In genomic region chr16:23373436-23374219, GRCh38 we compare ENCODE assay signal across 28 cellular contexts.
"Had no signal": no experiment of that assay in that cellular context is flagged by ENCODE, and none has a peak within 500 bp of the region (broad histone marks: within the 10 kb centered on the region; RNA-seq: fewer than 3 reads in every experiment).

No MANE protein-coding gene starts in this region.

- ATAC-seq: activated CD4-positive, CD25-positive, alpha-beta regulatory T cell treated with anti-CD3 and anti-CD28 coated beads, Interleukin-2, amount 50 U/mL, for 24 hours; activated CD8-positive, alpha-beta T cell treated with anti-CD3 and anti-CD28 coated beads for 36 hours; activated naive CD4-positive, alpha-beta T cell treated with anti-CD3 and anti-CD28 coated beads, Interleukin-2, amount 50 U/mL, for 72 hours; foreskin keratinocyte; gastrocnemius medialis; heart left ventricle had no signal

- H3K36me3 ChIP-seq: ascending aorta, breast epithelium, cardiac muscle cell, colonic mucosa, esophagus muscularis mucosa, gastrocnemius medialis, heart left ventricle, WERI-Rb-1 had no signal

- H3K4me1 ChIP-seq: ascending aorta, breast epithelium, colonic mucosa, esophagus muscularis mucosa, foreskin keratinocyte, gastrocnemius medialis, heart left ventricle had no signal

- H3K27me3 ChIP-seq: ascending aorta, breast epithelium, cardiac muscle cell, colonic mucosa, foreskin keratinocyte, gastrocnemius medialis had no signal

- DNase-seq: activated B cell treated with CpG ODN at 0.5 μM for 24 hours; activated CD4-positive, alpha-beta T cell treated with anti-CD3 and anti-CD28 coated beads for 48 hours; activated CD4-positive, alpha-beta T cell treated with anti-CD3 and anti-CD28 coated beads, Interleukin-2, amount 50 U/mL, for 1 hour; activated CD4-positive, alpha-beta T cell treated with anti-CD3 and anti-CD28 coated beads, Interleukin-2, amount 50 U/mL, for 48 hours; activated CD8-positive, alpha-beta memory T cell treated with anti-CD3 and anti-CD28 coated beads for 24 hours; activated CD8-positive, alpha-beta T cell treated with anti-CD3 and anti-CD28 coated beads for 36 hours; activated effector memory CD4-positive, alpha-beta T cell treated with anti-CD3 and anti-CD28 coated beads, Interleukin-2, amount 50 U/mL, for 16 hours; activated naive CD4-positive, alpha-beta T cell; activated naive CD4-positive, alpha-beta T cell treated with anti-CD3 and anti-CD28 coated beads, Interleukin-2, amount 10 ng/mL, durations not matched to agents 7 days and 5 days; activated naive CD8-positive, alpha-beta T cell treated with anti-CD3 and anti-CD28 coated beads, Interleukin-2, amount 10 ng/mL, durations not matched to agents 7 days and 5 days; activated T-cell treated with anti-CD3 and anti-CD28 coated beads, Interleukin-2, amount 50 U/mL, for 48 hours; central memory CD4-positive, alpha-beta T cell; cerebellar nuclear complex; effector memory CD4-positive, alpha-beta T cell; erythroblast; foreskin keratinocyte; gastrocnemius medialis; glutamatergic neuron; heart left ventricle; T-helper 9 cell; WERI-Rb-1 had no signal

- H3K9me3 ChIP-seq: ascending aorta, breast epithelium, colonic mucosa, esophagus muscularis mucosa, gastrocnemius medialis, heart left ventricle had no signal

- H3K4me3 ChIP-seq: ascending aorta, breast epithelium, cardiac muscle cell, colonic mucosa, esophagus muscularis mucosa, gastrocnemius medialis, heart left ventricle had no signal

- H3K27ac ChIP-seq: ascending aorta, breast epithelium, cardiac muscle cell, colonic mucosa, esophagus muscularis mucosa, foreskin keratinocyte, gastrocnemius medialis, heart left ventricle, WERI-Rb-1 had no signal
